ENCODE assay signal across 12 cellular contexts in the genomic region with DNA sequence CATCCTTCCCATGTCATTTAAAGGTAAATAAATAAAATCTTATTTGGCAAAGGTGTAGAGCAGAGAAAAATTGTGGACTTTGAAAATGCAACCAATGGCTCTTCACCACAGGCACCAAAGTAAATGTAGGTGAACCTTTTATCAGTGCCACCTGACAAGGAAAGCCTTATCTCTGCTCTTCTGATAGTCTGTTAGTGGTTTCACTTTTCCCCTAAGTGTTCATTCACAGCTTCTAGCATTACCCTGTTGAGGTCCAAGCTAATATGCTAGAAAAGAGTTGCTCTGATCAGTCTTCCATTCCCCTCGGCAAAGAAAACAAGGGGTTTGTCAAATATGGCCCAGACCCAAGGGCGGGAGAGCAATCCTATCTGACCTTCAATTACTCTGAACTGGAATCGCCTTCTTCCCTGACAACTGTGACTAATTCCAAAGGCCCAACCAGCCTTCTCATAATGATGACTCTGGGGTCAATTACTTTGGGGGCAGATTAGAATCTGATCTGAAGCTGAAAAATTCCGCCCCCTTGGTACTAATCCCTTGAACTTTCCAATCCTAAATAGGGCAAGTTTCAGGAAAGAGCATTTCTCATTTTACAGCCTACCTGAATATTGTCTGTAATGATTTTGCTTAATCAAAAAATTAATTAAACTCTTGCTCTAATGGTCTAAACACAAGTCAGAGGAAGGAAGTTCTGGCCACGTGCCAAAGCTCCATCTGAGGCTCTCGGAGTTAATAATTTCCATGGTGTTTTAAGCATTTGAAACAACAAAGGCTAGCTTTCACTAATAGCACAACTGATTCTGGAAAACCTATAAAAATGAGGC. TPM values are rescaled to one million over a fixed set of nuclear protein-coding genes. Genes with fewer than 3 reads are reported as not detected.
A peak's percentile ranks its signal among the peaks of the same experiment; 100 is the strongest.
DNase-seq lines count a peak whose midpoint lies in the region; ATAC-seq and TF ChIP-seq lines count a peak whose summit lies in the region.
"Had no signal": no experiment of that assay in that cellular context is flagged by ENCODE, and none has a peak within 500 bp of the region (broad histone marks: within the 10 kb centered on the region; RNA-seq: fewer than 3 reads in every experiment).

No MANE protein-coding gene starts in this region.

- no peaks in the 10 kb centered on the region for H3K27me3 Mint-ChIP-seq in activated T-cell treated with anti-CD3 and anti-CD28 coated beads, Interleukin-2, amount 50 U/mL, for 24 hours
- H3K27me3 Mint-ChIP-seq: memory B cell had no signal

- no peak for DNase-seq in activated T-cell treated with anti-CD3 and anti-CD28 coated beads, Interleukin-2, amount 50 U/mL, for 24 hours
- no peak for DNase-seq in activated T-cell treated with anti-CD3 and anti-CD28 coated beads, Interleukin-2, amount 50 U/mL, for 1 hour
- peak; percentile 59 to 77 (median 64) for DNase-seq in body of pancreas
- DNase-seq in left lobe of liver (ENCODE audit: low spot score), result peak; percentile 58
- DNase-seq in stomach, result peak; percentile 48
- DNase-seq in cerebellar nuclear complex (lab: John Stamatoyannopoulos, UW), result no peak
- no peak for DNase-seq in COLO668 (lab: John Stamatoyannopoulos, UW; ENCODE audit: unreplicated experiment)
- DNase-seq in SIG-M5 (lab: John Stamatoyannopoulos, UW), result no peak
- DNase-seq: NCI-H524 treated with DMSO at 0.1 percent for 48 hours, trophoblast cell had no signal

- peaks cover 27% of the 10 kb centered on the region for H3K4me1 Mint-ChIP-seq in activated T-cell treated with anti-CD3 and anti-CD28 coated beads, Interleukin-2, amount 50 U/mL, for 24 hours (ENCODE audit: low read depth)

- peak overlapping the region in 3 of 4 donors; percentile 31 to 67 (median 60) for H3K27ac ChIP-seq in body of pancreas
- H3K27ac ChIP-seq in stomach, result peak overlapping the region in 4 of 5 donors; percentile 16 to 33 (median 30)
- H3K27ac ChIP-seq: HL-60 had no signal

- ATAC-seq in body of pancreas, result peak; percentile 23
- ATAC-seq in left lobe of liver, result peak; percentile 79

- intact Hi-C loops in body of pancreas (cut with DNase I), result no loop called here
- intact Hi-C loops in stomach (cut with DNase I; ENCODE audit: low total_unique reads), result no loop called here

- peak overlapping the region; percentile 0 for H3K27ac Mint-ChIP-seq in activated T-cell treated with anti-CD3 and anti-CD28 coated beads, Interleukin-2, amount 50 U/mL, for 24 hours
- H3K27ac Mint-ChIP-seq: memory B cell had no signal

- no peaks in the 10 kb centered on the region for H3K9me3 Mint-ChIP-seq in activated T-cell treated with anti-CD3 and anti-CD28 coated beads, Interleukin-2, amount 50 U/mL, for 24 hours
- H3K9me3 Mint-ChIP-seq: memory B cell had no signal

- no peak overlapping the region for H3K4me3 Mint-ChIP-seq in activated T-cell treated with anti-CD3 and anti-CD28 coated beads, Interleukin-2, amount 50 U/mL, for 24 hours
- H3K4me3 Mint-ChIP-seq: memory B cell had no signal

- H3K4me3 ChIP-seq in body of pancreas, result no peak overlapping the region
- no peak overlapping the region for H3K4me3 ChIP-seq in stomach

- 30 to 32% methylated on average over 6 of the region's 6 CpGs for WGBS in body of pancreas, 2 donors
- WGBS in stomach, 5 donors, result 26 to 41% (median 29%) methylated on average over 6 of the region's 6 CpGs

- peaks cover 5% of the 10 kb centered on the region for H3K36me3 Mint-ChIP-seq in activated T-cell treated with anti-CD3 and anti-CD28 coated beads, Interleukin-2, amount 50 U/mL, for 24 hours (ENCODE audit: low read depth)

- H3K9me3 ChIP-seq in body of pancreas (no peaks in the 10 kb centered on the region), stomach (no peaks in the 10 kb centered on the region)

- TF ChIP-seq EP300 in stomach (IDR thresholded peaks at IDR 0.05), result no peak

- TF ChIP-seq CTCF in body of pancreas (IDR thresholded peaks at IDR 0.05) (no peak), stomach (IDR thresholded peaks at IDR 0.05) (no peak)

- TF ChIP-seq POLR2A in body of pancreas (IDR thresholded peaks at IDR 0.05) (no peak), stomach (IDR thresholded peaks at IDR 0.05) (no peak)

- H3K36me3 ChIP-seq in body of pancreas (replicated peaks in 1 of 2; ENCODE audit: insufficient read depth in 1 of 2, low read depth in 2 of 2) (no peaks in the 10 kb centered on the region), stomach (no peaks in the 10 kb centered on the region)

- H3K4me1 ChIP-seq in body of pancreas (peaks cover 32% of the 10 kb centered on the region), stomach (peaks cover 20 to 59% (median 38%) of the 10 kb centered on the region in 4 donors)

- H3K27me3 ChIP-seq in body of pancreas (no peaks in the 10 kb centered on the region), stomach (no peaks in the 10 kb centered on the region)

RNA-seq across cellular contexts. Expression of gene SETMAR, which starts 52.4 kb away (rescaled TPM):
- total RNA-seq in body of pancreas (10 to 100 TPM; 14.5 to 27.0 TPM), left lobe of liver (7.0 TPM), stomach (10 to 100 TPM in 3 of 5 donors, 1 to 10 TPM in 2; 3.1 to 28.0 (median 10.5) TPM)
- polyA plus RNA-seq in stomach, result 10 to 100 TPM; 11.5 to 15.7 (median 14.9) TPM

Comparison
In these comparisons a context has a peak if more than half of its experiments do, and no peak if none do; other contexts are left out.
1. DNase-seq: peak in body of pancreas (4 of 4), left lobe of liver (single experiment) and stomach (single experiment); none in activated T-cell treated with anti-CD3 and anti-CD28 coated beads, Interleukin-2, amount 50 U/mL, for 24 hours (single experiment), activated T-cell treated with anti-CD3 and anti-CD28 coated beads, Interleukin-2, amount 50 U/mL, for 1 hour (single experiment), cerebellar nuclear complex (0 of 2), COLO668 (single experiment) and SIG-M5 (single experiment).